In the genomic region with DNA sequence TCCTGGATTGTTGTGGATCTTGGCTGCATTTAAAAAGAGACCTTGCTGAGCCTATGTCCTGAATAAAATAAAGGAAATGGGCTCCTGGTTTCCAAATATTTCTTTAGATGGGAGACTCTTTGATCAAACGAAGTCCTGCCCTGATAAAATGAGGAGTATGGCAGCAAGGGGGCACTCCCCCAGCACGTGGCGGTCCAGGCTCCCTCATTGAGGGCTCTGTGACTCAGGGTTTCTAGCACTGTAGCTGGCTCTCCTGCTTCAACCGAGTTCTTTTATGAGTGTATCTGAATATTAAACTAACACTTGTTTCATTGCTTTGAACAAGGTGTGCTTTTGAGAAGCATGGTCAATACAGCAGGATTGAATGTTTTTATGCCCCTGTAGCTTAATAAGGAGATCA, we compare ENCODE assay signal across 34 cellular contexts.
"Had no signal": no experiment of that assay in that cellular context is flagged by ENCODE, and none has a peak within 500 bp of the region (broad histone marks: within the 10 kb centered on the region; RNA-seq: fewer than 3 reads in every experiment).

No MANE protein-coding gene starts in this region.

- FAIRE-seq: TTC549 had no signal

- H3K36me3 Mint-ChIP-seq: activated CD8-positive, alpha-beta memory T cell treated with anti-CD3 and anti-CD28 coated beads, Interleukin-2, amount 10 ng/mL, durations not matched to agents 7 days and 5 days; activated naive CD4-positive, alpha-beta T cell treated with anti-CD3 and anti-CD28 coated beads, Interleukin-2, amount 10 ng/mL, durations not matched to agents 7 days and 5 days had no signal

- ATAC-seq: activated CD4-positive, alpha-beta T cell treated with anti-CD3 and anti-CD28 coated beads for 36 hours; activated CD8-positive, alpha-beta memory T cell treated with anti-CD3 and anti-CD28 coated beads, Interleukin-2, amount 10 ng/mL, durations not matched to agents 7 days and 5 days; activated CD8-positive, alpha-beta T cell treated with anti-CD3 and anti-CD28 coated beads, Interleukin-2, amount 10 ng/mL, durations not matched to agents 7 days and 5 days; activated naive CD8-positive, alpha-beta T cell treated with anti-CD3 and anti-CD28 coated beads, Interleukin-2, amount 50 U/mL, for 24 hours had no signal

- H3K4me3 ChIP-seq: ascending aorta, breast epithelium had no signal

- H3K4me1 ChIP-seq: breast epithelium had no signal

- H3K4me1 Mint-ChIP-seq: activated B cell treated with CpG ODN at 0.5 μM for 24 hours; activated CD4-positive, alpha-beta memory T cell treated with anti-CD3 and anti-CD28 coated beads, Interleukin-2, amount 10 ng/mL, durations not matched to agents 7 days and 5 days; activated CD4-positive, alpha-beta T cell treated with anti-CD3 and anti-CD28 coated beads for 36 hours; activated CD4-positive, alpha-beta T cell treated with anti-CD3 and anti-CD28 coated beads, Interleukin-2, amount 10 ng/mL, durations not matched to agents 7 days and 5 days; activated CD8-positive, alpha-beta memory T cell treated with anti-CD3 and anti-CD28 coated beads, Interleukin-2, amount 10 ng/mL, durations not matched to agents 7 days and 5 days; activated naive CD4-positive, alpha-beta T cell treated with anti-CD3 and anti-CD28 coated beads, Interleukin-2, amount 10 ng/mL, durations not matched to agents 7 days and 5 days; activated naive CD4-positive, alpha-beta T cell treated with anti-CD3 and anti-CD28 coated beads, Interleukin-2, amount 50 U/mL, for 24 hours; activated naive CD8-positive, alpha-beta T cell treated with anti-CD3 and anti-CD28 coated beads, Interleukin-2, amount 10 ng/mL, durations not matched to agents 7 days and 5 days; activated naive CD8-positive, alpha-beta T cell treated with anti-CD3 and anti-CD28 coated beads, Interleukin-2, amount 50 U/mL, for 24 hours had no signal

- DNase-seq: activated B cell treated with CpG ODN at 0.5 μM for 24 hours; activated CD4-positive, alpha-beta memory T cell treated with anti-CD3 and anti-CD28 coated beads, Interleukin-2, amount 10 ng/mL, durations not matched to agents 7 days and 5 days; activated CD4-positive, alpha-beta T cell treated with anti-CD3 and anti-CD28 coated beads for 1 hour; activated CD4-positive, alpha-beta T cell treated with anti-CD3 and anti-CD28 coated beads for 36 hours; activated CD4-positive, alpha-beta T cell treated with anti-CD3 and anti-CD28 coated beads for 48 hours; activated CD4-positive, alpha-beta T cell treated with anti-CD3 and anti-CD28 coated beads, Interleukin-2, amount 10 ng/mL, durations not matched to agents 7 days and 5 days; activated CD4-positive, alpha-beta T cell treated with anti-CD3 and anti-CD28 coated beads, Interleukin-2, amount 50 U/mL, for 48 hours; activated CD8-positive, alpha-beta memory T cell treated with anti-CD3 and anti-CD28 coated beads for 24 hours; activated CD8-positive, alpha-beta memory T cell treated with anti-CD3 and anti-CD28 coated beads, Interleukin-2, amount 10 ng/mL, durations not matched to agents 7 days and 5 days; activated CD8-positive, alpha-beta memory T cell treated with anti-CD3 and anti-CD28 coated beads, Interleukin-2, amount 50 U/mL, for 48 hours; activated CD8-positive, alpha-beta T cell treated with anti-CD3 and anti-CD28 coated beads, Interleukin-2, amount 10 ng/mL, durations not matched to agents 7 days and 5 days; activated effector memory CD4-positive, alpha-beta T cell treated with Interleukin-2 at 50 U/mL for 16 hours; activated gamma-delta T cell; activated naive CD4-positive, alpha-beta T cell treated with anti-CD3 and anti-CD28 coated beads, Interleukin-2, amount 10 ng/mL, durations not matched to agents 7 days and 5 days; activated naive CD4-positive, alpha-beta T cell treated with Interleukin-2 at 50 U/mL for 16 hours; activated naive CD8-positive, alpha-beta T cell treated with anti-CD3 and anti-CD28 coated beads, Interleukin-2, amount 10 ng/mL, durations not matched to agents 7 days and 5 days; activated naive CD8-positive, alpha-beta T cell treated with anti-CD3 and anti-CD28 coated beads, Interleukin-2, amount 50 U/mL, for 24 hours; activated T-cell treated with anti-CD3 and anti-CD28 coated beads, Interleukin-2, amount 50 U/mL, for 24 hours; activated T-cell treated with anti-CD3 and anti-CD28 coated beads, Interleukin-2, amount 50 U/mL, for 48 hours; amygdala; anterior cingulate cortex; brain microvascular endothelial cell; central memory CD4-positive, alpha-beta T cell; T-helper 2 cell; T-helper 9 cell had no signal

- H3K27ac Mint-ChIP-seq: activated B cell treated with CpG ODN at 0.5 μM for 24 hours; activated CD4-positive, alpha-beta memory T cell treated with anti-CD3 and anti-CD28 coated beads, Interleukin-2, amount 10 ng/mL, durations not matched to agents 7 days and 5 days; activated CD4-positive, alpha-beta T cell treated with anti-CD3 and anti-CD28 coated beads for 36 hours; activated CD4-positive, alpha-beta T cell treated with anti-CD3 and anti-CD28 coated beads, Interleukin-2, amount 10 ng/mL, durations not matched to agents 7 days and 5 days; activated CD8-positive, alpha-beta memory T cell treated with anti-CD3 and anti-CD28 coated beads, Interleukin-2, amount 10 ng/mL, durations not matched to agents 7 days and 5 days; activated CD8-positive, alpha-beta T cell treated with anti-CD3 and anti-CD28 coated beads, Interleukin-2, amount 10 ng/mL, durations not matched to agents 7 days and 5 days; activated naive CD4-positive, alpha-beta T cell treated with anti-CD3 and anti-CD28 coated beads, Interleukin-2, amount 10 ng/mL, durations not matched to agents 7 days and 5 days; activated naive CD4-positive, alpha-beta T cell treated with anti-CD3 and anti-CD28 coated beads, Interleukin-2, amount 50 U/mL, for 24 hours; activated naive CD8-positive, alpha-beta T cell; activated naive CD8-positive, alpha-beta T cell treated with anti-CD3 and anti-CD28 coated beads, Interleukin-2, amount 10 ng/mL, durations not matched to agents 7 days and 5 days; activated naive CD8-positive, alpha-beta T cell treated with anti-CD3 and anti-CD28 coated beads, Interleukin-2, amount 50 U/mL, for 24 hours; activated T-cell treated with anti-CD3 and anti-CD28 coated beads, Interleukin-2, amount 50 U/mL, for 24 hours; activated T-helper 2 cell treated with anti-CD3 and anti-CD28 coated beads, Interferon-gamma antibody, Interleukin-2, Interleukin-4, amounts not matched to agents 10 μg/mL and 5 μg/mL and 100 μg/mL, durations not matched to agents 14 hours and 24 hours and 36 hours; T-helper 1 cell treated with Interleukin-12 subunit alpha and Interleukin-12 subunit beta and Interleukin-4 antibody, amounts not matched to agents 30 μg/mL and 1 μg/mL, for 36 hours; T-helper 2 cell treated with Interferon-gamma antibody and Interleukin-4, amounts not matched to agents 5 μg/mL and 100 μg/mL, for 36 hours had no signal

- H3K36me3 ChIP-seq: ascending aorta, brain microvascular endothelial cell, breast epithelium had no signal

- H3K9me3 ChIP-seq: ascending aorta had no signal

- H3K27me3 Mint-ChIP-seq: activated B cell treated with CpG ODN at 0.5 μM for 24 hours; activated CD4-positive, alpha-beta memory T cell treated with anti-CD3 and anti-CD28 coated beads, Interleukin-2, amount 10 ng/mL, durations not matched to agents 7 days and 5 days; activated CD4-positive, alpha-beta T cell treated with anti-CD3 and anti-CD28 coated beads for 36 hours; activated CD4-positive, alpha-beta T cell treated with anti-CD3 and anti-CD28 coated beads, Interleukin-2, amount 10 ng/mL, durations not matched to agents 7 days and 5 days; activated CD8-positive, alpha-beta memory T cell treated with anti-CD3 and anti-CD28 coated beads, Interleukin-2, amount 10 ng/mL, durations not matched to agents 7 days and 5 days; activated naive CD4-positive, alpha-beta T cell treated with anti-CD3 and anti-CD28 coated beads, Interleukin-2, amount 10 ng/mL, durations not matched to agents 7 days and 5 days; activated naive CD4-positive, alpha-beta T cell treated with anti-CD3 and anti-CD28 coated beads, Interleukin-2, amount 50 U/mL, for 24 hours; activated naive CD8-positive, alpha-beta T cell; activated naive CD8-positive, alpha-beta T cell treated with anti-CD3 and anti-CD28 coated beads, Interleukin-2, amount 10 ng/mL, durations not matched to agents 7 days and 5 days; activated naive CD8-positive, alpha-beta T cell treated with anti-CD3 and anti-CD28 coated beads, Interleukin-2, amount 50 U/mL, for 24 hours; activated T-cell treated with anti-CD3 and anti-CD28 coated beads, Interleukin-2, amount 50 U/mL, for 24 hours had no signal

- H3K27ac ChIP-seq: ascending aorta, brain microvascular endothelial cell, VCaP had no signal

- H3K4me3 Mint-ChIP-seq: activated B cell treated with CpG ODN at 0.5 μM for 24 hours; activated CD4-positive, alpha-beta memory T cell treated with anti-CD3 and anti-CD28 coated beads, Interleukin-2, amount 10 ng/mL, durations not matched to agents 7 days and 5 days; activated CD4-positive, alpha-beta T cell treated with anti-CD3 and anti-CD28 coated beads for 36 hours; activated CD4-positive, alpha-beta T cell treated with anti-CD3 and anti-CD28 coated beads, Interleukin-2, amount 10 ng/mL, durations not matched to agents 7 days and 5 days; activated CD8-positive, alpha-beta memory T cell treated with anti-CD3 and anti-CD28 coated beads, Interleukin-2, amount 10 ng/mL, durations not matched to agents 7 days and 5 days; activated CD8-positive, alpha-beta T cell treated with anti-CD3 and anti-CD28 coated beads, Interleukin-2, amount 10 ng/mL, durations not matched to agents 7 days and 5 days; activated naive CD4-positive, alpha-beta T cell treated with anti-CD3 and anti-CD28 coated beads, Interleukin-2, amount 10 ng/mL, durations not matched to agents 7 days and 5 days; activated naive CD4-positive, alpha-beta T cell treated with anti-CD3 and anti-CD28 coated beads, Interleukin-2, amount 50 U/mL, for 24 hours; activated naive CD8-positive, alpha-beta T cell; activated naive CD8-positive, alpha-beta T cell treated with anti-CD3 and anti-CD28 coated beads, Interleukin-2, amount 10 ng/mL, durations not matched to agents 7 days and 5 days; activated naive CD8-positive, alpha-beta T cell treated with anti-CD3 and anti-CD28 coated beads, Interleukin-2, amount 50 U/mL, for 24 hours; activated T-cell treated with anti-CD3 and anti-CD28 coated beads, Interleukin-2, amount 50 U/mL, for 24 hours; T-helper 1 cell treated with Interleukin-12 subunit alpha and Interleukin-12 subunit beta and Interleukin-4 antibody, amounts not matched to agents 30 μg/mL and 1 μg/mL, for 36 hours; T-helper 2 cell treated with Interferon-gamma antibody and Interleukin-4, amounts not matched to agents 5 μg/mL and 100 μg/mL, for 36 hours had no signal

- H3K27me3 ChIP-seq: ascending aorta, brain microvascular endothelial cell, breast epithelium had no signal

- H3K9me3 Mint-ChIP-seq: activated CD4-positive, alpha-beta T cell treated with anti-CD3 and anti-CD28 coated beads, Interleukin-2, amount 10 ng/mL, durations not matched to agents 7 days and 5 days; activated naive CD4-positive, alpha-beta T cell treated with anti-CD3 and anti-CD28 coated beads, Interleukin-2, amount 10 ng/mL, durations not matched to agents 7 days and 5 days; T-helper 2 cell treated with Interferon-gamma antibody and Interleukin-4, amounts not matched to agents 5 μg/mL and 100 μg/mL, for 36 hours had no signal
